20 cellular contexts compared by ENCODE assay signal in the genomic region with DNA sequence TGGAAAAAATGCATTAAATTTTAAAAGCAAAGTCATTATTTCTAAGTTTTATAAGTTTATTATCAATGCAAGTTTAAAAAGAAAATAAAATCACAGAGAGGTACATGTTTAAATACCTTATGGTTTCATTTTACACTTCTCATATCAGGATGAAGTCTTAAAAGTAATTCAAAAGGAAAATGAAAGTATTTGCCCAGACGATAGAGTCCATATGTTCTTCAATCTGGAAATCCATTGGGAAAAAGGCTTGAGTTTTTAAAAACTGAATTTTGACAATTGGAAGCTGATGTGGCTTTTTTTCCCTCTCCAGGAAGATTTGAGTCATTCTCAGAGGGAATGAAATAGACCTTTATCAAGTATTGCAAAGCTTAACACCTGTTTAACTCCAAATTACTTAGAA. TPM values are rescaled to one million over a fixed set of nuclear protein-coding genes. Genes with fewer than 3 reads are reported as not detected.
DNase-seq lines count a peak whose midpoint lies in the region; ATAC-seq, FAIRE-seq and TF ChIP-seq lines count a peak whose summit lies in the region.
"Had no signal": no experiment of that assay in that cellular context is flagged by ENCODE, and none has a peak within 500 bp of the region (broad histone marks: within the 10 kb centered on the region; RNA-seq: fewer than 3 reads in every experiment).

No MANE protein-coding gene starts in this region.

- no peak for TF ChIP-seq EP300 in ovary (IDR thresholded peaks at IDR 0.05)

- H3K36me3 ChIP-seq in OCI-LY3 (replicated peaks; ENCODE audit: low read depth, low read length) (no peaks in the 10 kb centered on the region), ovary (no peaks in the 10 kb centered on the region)
- H3K36me3 ChIP-seq: neutrophil had no signal

- no peak overlapping the region for H2AFZ ChIP-seq in OCI-LY3 (ENCODE audit: low read depth, low read length)

- no peak for TF ChIP-seq POLR2A in ovary (IDR thresholded peaks at IDR 0.05)

- no peaks in the 10 kb centered on the region for H3K79me2 ChIP-seq in OCI-LY3 (ENCODE audit: low read length)

- H3K4me1 ChIP-seq in OCI-LY3 (ENCODE audit: low read length) (peaks cover 5% of the 10 kb centered on the region; the same call in 1 of the 2 replicates), ovary (ENCODE audit: insufficient read depth) (no peaks in the 10 kb centered on the region)

- no peak for ATAC-seq in HG02588 (IDR thresholded peaks at IDR 0.05; ENCODE audit: unreplicated experiment)
- ATAC-seq: activated T-helper 17 cell treated with anti-CD3 and anti-CD28 coated beads, Interleukin-2, amount 50 U/mL, for 72 hours; left lobe of liver had no signal

- peak; percentile 71 for FAIRE-seq in GM19239 (lab: Jason Lieb, UNC)

- intact Hi-C loops in ovary (cut with DNase I), result no loop called here

- 5 to 9% (median 9%) methylated on average over 1 of the region's 1 CpG for WGBS in ovary, 3 donors

- H3K27ac ChIP-seq in OCI-LY3 (ENCODE audit: low read length) (no peak overlapping the region), ovary (no peak overlapping the region)
- H3K27ac ChIP-seq: neutrophil had no signal

- in situ Hi-C loops in ACHN (cut with HindIII; ENCODE audit: low pct_ligation_motif_present, low pct_unique_long_range_greater_than_20kb, low sequenced_read_pairs), result no loop called here

- DNase-seq in ACHN (peak; percentile 3), GM19239 (ENCODE audit: insufficient read length, low spot score) (no peak), fibroblast of villous mesenchyme (ENCODE audit: low read depth) (peak; percentile 17), activated gamma-delta T cell (lab: John Stamatoyannopoulos, UW) (no peak), germinal center (ENCODE audit: low spot score) (no peak), ovary (no peak)
- DNase-seq: activated CD4-positive, alpha-beta T cell treated with anti-CD3 and anti-CD28 coated beads for 1 hour; CD8-positive, alpha-beta memory T cell; DND-41; KG1; NCI-H1048; NCI-H1930 had no signal

- H3K9me3 ChIP-seq in OCI-LY3 (ENCODE audit: insufficient read depth, low read length) (no peaks in the 10 kb centered on the region), ovary (no peaks in the 10 kb centered on the region)
- H3K9me3 ChIP-seq: neutrophil had no signal

- no peaks in the 10 kb centered on the region for H3K27me3 ChIP-seq in OCI-LY3 (ENCODE audit: low read depth, low read length)
- H3K27me3 ChIP-seq in ovary, result no peaks in the 10 kb centered on the region
- H3K27me3 ChIP-seq: neutrophil had no signal

- TF ChIP-seq CTCF in OCI-LY3 (IDR thresholded peaks at IDR 0.05; ENCODE audit: low read depth, low read length) (no peak), fibroblast of villous mesenchyme (IDR thresholded peaks at IDR 0.05; ENCODE audit: insufficient read depth, low read depth, low read length) (no peak), ovary (IDR thresholded peaks at IDR 0.05) (no peak)

- no peak overlapping the region for H3K4me3 ChIP-seq in OCI-LY3 (ENCODE audit: low read length)
- H3K4me3 ChIP-seq in fibroblast of villous mesenchyme (ENCODE audit: low read depth, low read length), result no peak overlapping the region
- no peak overlapping the region for H3K4me3 ChIP-seq in ovary

- peak overlapping the region; percentile 17 for H3K4me2 ChIP-seq in OCI-LY3 (ENCODE audit: low read length)

- H4K20me1 ChIP-seq in OCI-LY3 (ENCODE audit: insufficient read depth, low read length), result no peaks in the 10 kb centered on the region

- no peak overlapping the region for H3K9ac ChIP-seq in OCI-LY3 (ENCODE audit: low read length)

RNA-seq across cellular contexts. Expression of gene MAB21L2, which starts 37.1 kb away (rescaled TPM):
- total RNA-seq in fibroblast of villous mesenchyme (under 0.01 TPM in 2 replicates), ovary (not detected)
- under 1 TPM in 1 of 2 donors, not detected in 1; 0.10 TPM for polyA plus RNA-seq in ovary
- total RNA-seq: activated T-helper 17 cell treated with anti-CD3 and anti-CD28 coated beads, Interleukin-2, amount 50 U/mL, for 72 hours; CD8-positive, alpha-beta memory T cell; mononuclear cell; NCI-H460; temporal lobe had no signal
- polyA plus RNA-seq: CD8-positive, alpha-beta memory T cell had no signal

Comparison
In these comparisons a context has a peak if more than half of its experiments do, and no peak if none do; other contexts are left out.
1. DNase-seq: peak in ACHN (single experiment) and fibroblast of villous mesenchyme (single experiment); none in GM19239 (single experiment), activated gamma-delta T cell (single experiment), germinal center (single experiment) and ovary (0 of 5).